8 cellular contexts compared by ENCODE assay signal in genomic region chrX:8890794-8891193, GRCh38.
"Had no signal": no experiment of that assay in that cellular context is flagged by ENCODE, and none has a peak within 500 bp of the region (broad histone marks: within the 10 kb centered on the region; RNA-seq: fewer than 3 reads in every experiment).

No MANE protein-coding gene starts in this region.

- H3K4me2 ChIP-seq: KMS-11 had no signal

- H3K27ac Mint-ChIP-seq: IgD-negative memory B cell had no signal

- H3K9ac ChIP-seq: KMS-11 had no signal

- H3K27ac ChIP-seq: HL-60, KMS-11 had no signal

- ATAC-seq: HepG2 had no signal

- DNase-seq: IMR-90, KBM-7, KG1 had no signal

- FAIRE-seq: HepG2, HTR-8/SVneo had no signal

- H3K4me3 Mint-ChIP-seq: IgD-negative memory B cell had no signal

- H3K4me1 Mint-ChIP-seq: IgD-negative memory B cell had no signal

- H3K36me3 Mint-ChIP-seq: IgD-negative memory B cell had no signal
